ENCODE assay signal across 8 cellular contexts in the genomic region with DNA sequence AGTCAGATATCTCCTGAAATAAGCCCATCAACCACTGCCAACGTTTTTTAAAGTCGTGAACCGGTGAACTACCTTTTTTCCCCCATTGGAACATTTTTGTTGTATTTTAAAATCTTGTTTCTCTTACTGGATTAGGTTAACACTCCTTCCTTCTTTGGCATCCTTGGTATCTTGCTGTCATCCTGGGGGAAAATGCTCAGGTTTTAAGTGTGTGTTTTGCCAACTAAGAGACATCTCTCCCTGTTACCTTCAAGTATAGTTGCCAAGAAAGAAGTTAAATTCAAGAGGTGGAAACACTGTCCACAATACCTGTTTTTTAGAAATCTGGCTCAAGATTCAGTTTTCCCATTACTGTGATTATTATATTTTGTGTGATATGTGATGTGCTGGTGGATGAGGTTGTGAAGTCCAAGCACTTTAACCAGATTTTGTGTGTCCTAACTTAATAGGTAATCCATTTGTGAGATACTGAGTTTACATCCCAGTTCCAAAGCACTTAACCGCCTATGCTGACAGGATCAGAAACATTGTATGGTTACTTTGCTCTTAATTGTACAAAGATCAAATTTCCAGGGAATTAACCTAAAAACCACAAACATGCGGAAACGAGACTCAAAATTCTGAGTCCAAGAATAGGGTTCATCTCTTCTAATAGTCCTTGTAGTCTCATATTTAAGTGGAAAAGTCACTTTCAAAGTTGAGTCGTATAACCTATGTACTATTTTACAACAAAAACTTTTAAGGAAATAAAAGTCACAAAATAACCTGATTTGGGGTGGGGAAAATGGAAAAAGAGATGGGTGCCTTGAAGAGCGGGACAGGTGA. TPM values are rescaled to one million over a fixed set of nuclear protein-coding genes. Genes with fewer than 3 reads are reported as not detected.
DNase-seq lines count a peak whose midpoint lies in the region; ATAC-seq, FAIRE-seq and TF ChIP-seq lines count a peak whose summit lies in the region.

No MANE protein-coding gene starts in this region.

- FAIRE-seq in pancreas (lab: Jason Lieb, UNC), result no peak

- no peak for TF ChIP-seq CTCF in OCI-LY1 (IDR thresholded peaks at IDR 0.05; ENCODE audit: low read length)
- TF ChIP-seq CTCF in endothelial cell (IDR thresholded peaks at IDR 0.05; ENCODE audit: unreplicated experiment), result no peak
- TF ChIP-seq CTCF in pancreas (IDR thresholded peaks at IDR 0.05), result no peak

- 27% methylated on average over 8 of the region's 8 CpGs for WGBS in pancreas, 2 donors

- DNase-seq in DMS53 (lab: John Stamatoyannopoulos, UW) (peak; percentile 93), endothelial cell (ENCODE audit: low spot score) (no peak), pancreas (no peak), NCI-H510A treated with DMSO at 0.1 percent for 48 hours (lab: John Stamatoyannopoulos, UW) (no peak), putamen (ENCODE audit: low spot score) (no peak), EL (no peak)

- H4K20me1 ChIP-seq in OCI-LY1 (ENCODE audit: insufficient read depth, low read length), result no peaks in the 10 kb centered on the region

- no peaks in the 10 kb centered on the region for H3K27me3 ChIP-seq in OCI-LY1 (ENCODE audit: insufficient read depth, low read length)
- H3K27me3 ChIP-seq in pancreas, result no peaks in the 10 kb centered on the region

- H3K27ac ChIP-seq in OCI-LY1 (ENCODE audit: low read depth, low read length, poor library complexity, severe bottlenecking) (no peak overlapping the region), pancreas (peak overlapping the region; percentile 98 to 100 (median 98))

- peak overlapping the region; percentile 98 for H3K9ac ChIP-seq in OCI-LY1 (ENCODE audit: low read length)

- H3K4me1 Mint-ChIP-seq in endothelial cell (ENCODE audit: unreplicated experiment), result peaks cover 24% of the 10 kb centered on the region

- no peaks in the 10 kb centered on the region for H3K9me3 Mint-ChIP-seq in endothelial cell (ENCODE audit: unreplicated experiment)

- H3K4me2 ChIP-seq in OCI-LY1 (ENCODE audit: low read length), result peak overlapping the region; percentile 86

- H3K36me3 ChIP-seq in OCI-LY1 (ENCODE audit: insufficient read depth, low read length) (peaks cover 18% of the 10 kb centered on the region), pancreas (no peaks in the 10 kb centered on the region)

- H3K4me1 ChIP-seq in OCI-LY1 (ENCODE audit: insufficient read depth, low read length, severe bottlenecking) (peaks cover 19% of the 10 kb centered on the region), pancreas (peaks cover 10 to 18% (median 13%) of the 10 kb centered on the region in 3 donors)

- H3K4me3 ChIP-seq in OCI-LY1 (ENCODE audit: low read depth, low read length, poor library complexity, severe bottlenecking) (peak overlapping the region; percentile 79), pancreas (peak overlapping the region; percentile 90 to 99 (median 93))

- H3K36me3 Mint-ChIP-seq in endothelial cell (ENCODE audit: low read depth, unreplicated experiment), result peaks cover 11% of the 10 kb centered on the region

- peaks cover 15% of the 10 kb centered on the region for H3K27me3 Mint-ChIP-seq in endothelial cell (ENCODE audit: unreplicated experiment)

- no peak for ATAC-seq in pancreas
- no peak for ATAC-seq in GM21381 (IDR thresholded peaks at IDR 0.05; ENCODE audit: unreplicated experiment)

- intact Hi-C loops in pancreas (cut with DNase I), result no loop called here

- H3K79me2 ChIP-seq in OCI-LY1 (ENCODE audit: insufficient read depth, low read length), result peaks cover 18% of the 10 kb centered on the region

- H2AFZ ChIP-seq in OCI-LY1 (ENCODE audit: low read length), result no peak overlapping the region

- peak overlapping the region; percentile 98 for H3K27ac Mint-ChIP-seq in endothelial cell (ENCODE audit: unreplicated experiment)

- no peaks in the 10 kb centered on the region for H3K9me2 ChIP-seq in OCI-LY1 (ENCODE audit: low read depth, low read length)

- peak overlapping the region; percentile 96 for H3K4me3 Mint-ChIP-seq in endothelial cell (ENCODE audit: unreplicated experiment)

- no peaks in the 10 kb centered on the region for H3K9me3 ChIP-seq in OCI-LY1 (ENCODE audit: low read length)
- H3K9me3 ChIP-seq in pancreas, result no peaks in the 10 kb centered on the region

- no peaks in the 10 kb centered on the region for H3F3A ChIP-seq in OCI-LY1 (ENCODE audit: insufficient read depth, low read length)

RNA-seq across cellular contexts. Expression of a gene that starts 1.3 kb away (rescaled TPM):
- total RNA-seq in endothelial cell (ENCODE audit: unreplicated experiment) (76.2 TPM), pancreas (10 to 100 TPM; 21.1 to 48.0 (median 29.0) TPM)
- polyA plus RNA-seq in pancreas, result 10 to 100 TPM in 1 of 2 donors, 1 to 10 TPM in 1; 5.6 to 16.6 TPM
